16 cellular contexts compared by ENCODE assay signal in genomic region chr11:71302534-71302909, GRCh38. TPM values are rescaled to one million over a fixed set of nuclear protein-coding genes. Genes with fewer than 3 reads are reported as not detected.
"Had no signal": no experiment of that assay in that cellular context is flagged by ENCODE, and none has a peak within 500 bp of the region (broad histone marks: within the 10 kb centered on the region; RNA-seq: fewer than 3 reads in every experiment).

No MANE protein-coding gene starts in this region.

- H3K27ac Mint-ChIP-seq: activated CD8-positive, alpha-beta T cell treated with anti-CD3 and anti-CD28 coated beads for 36 hours; activated naive CD8-positive, alpha-beta T cell treated with anti-CD3 and anti-CD28 coated beads, Interleukin-2, amount 10 ng/mL, durations not matched to agents 7 days and 5 days; activated T-helper 2 cell treated with anti-CD3 and anti-CD28 coated beads, Interferon-gamma antibody, Interleukin-2, Interleukin-4, amounts not matched to agents 10 μg/mL and 5 μg/mL and 100 μg/mL, durations not matched to agents 14 hours and 24 hours and 36 hours; naive thymus-derived CD8-positive, alpha-beta T cell had no signal

- H3K27me3 ChIP-seq: body of pancreas, pancreas, transverse colon had no signal

- H3K9me3 Mint-ChIP-seq: activated CD8-positive, alpha-beta T cell treated with anti-CD3 and anti-CD28 coated beads for 36 hours; activated naive CD8-positive, alpha-beta T cell treated with anti-CD3 and anti-CD28 coated beads, Interleukin-2, amount 10 ng/mL, durations not matched to agents 7 days and 5 days; activated T-helper 2 cell treated with anti-CD3 and anti-CD28 coated beads, Interferon-gamma antibody, Interleukin-2, Interleukin-4, amounts not matched to agents 10 μg/mL and 5 μg/mL and 100 μg/mL, durations not matched to agents 14 hours and 24 hours and 36 hours had no signal

- H3K4me1 Mint-ChIP-seq: activated naive CD8-positive, alpha-beta T cell treated with anti-CD3 and anti-CD28 coated beads, Interleukin-2, amount 10 ng/mL, durations not matched to agents 7 days and 5 days had no signal

- H3K36me3 ChIP-seq: heart left ventricle, pancreas, transverse colon had no signal

- H3K36me3 Mint-ChIP-seq: activated naive CD8-positive, alpha-beta T cell treated with anti-CD3 and anti-CD28 coated beads, Interleukin-2, amount 10 ng/mL, durations not matched to agents 7 days and 5 days; naive thymus-derived CD8-positive, alpha-beta T cell had no signal

- H3K9me3 ChIP-seq: body of pancreas, heart left ventricle, pancreas, transverse colon had no signal

- H3K4me3 Mint-ChIP-seq: activated CD8-positive, alpha-beta T cell treated with anti-CD3 and anti-CD28 coated beads for 36 hours; activated naive CD8-positive, alpha-beta T cell treated with anti-CD3 and anti-CD28 coated beads, Interleukin-2, amount 10 ng/mL, durations not matched to agents 7 days and 5 days; naive thymus-derived CD8-positive, alpha-beta T cell had no signal

- ATAC-seq: activated CD8-positive, alpha-beta T cell treated with anti-CD3 and anti-CD28 coated beads for 36 hours; body of pancreas; heart left ventricle; naive thymus-derived CD8-positive, alpha-beta T cell; pancreas had no signal

- H3K4me3 ChIP-seq: body of pancreas, heart left ventricle, pancreas, transverse colon had no signal

- H3K4me1 ChIP-seq: heart left ventricle, transverse colon had no signal

- H3K27ac ChIP-seq: body of pancreas, heart left ventricle, pancreas, transverse colon had no signal

- DNase-seq: activated CD4-positive, alpha-beta T cell treated with anti-CD3 and anti-CD28 coated beads for 4 hours; activated CD8-positive, alpha-beta T cell treated with anti-CD3 and anti-CD28 coated beads for 36 hours; activated naive CD4-positive, alpha-beta T cell treated with Interleukin-2 at 50 U/mL for 16 hours; activated naive CD8-positive, alpha-beta T cell treated with anti-CD3 and anti-CD28 coated beads, Interleukin-2, amount 10 ng/mL, durations not matched to agents 7 days and 5 days; activated T-cell treated with anti-CD3 and anti-CD28 coated beads, Interleukin-2, amount 50 U/mL, for 1 hour; body of pancreas; caudate nucleus; heart left ventricle; kidney glomerular epithelial cell; naive thymus-derived CD8-positive, alpha-beta T cell; stimulated activated naive CD4-positive, alpha-beta T cell treated with Interleukin-2 at 50 U/mL for 16 hours; substantia nigra; transverse colon had no signal

RNA-seq across cellular contexts. Expression of gene SHANK2, which starts 50.1 kb away (rescaled TPM):
- total RNA-seq: activated CD8-positive, alpha-beta T cell treated with anti-CD3 and anti-CD28 coated beads for 36 hours; activated naive CD8-positive, alpha-beta T cell treated with anti-CD3 and anti-CD28 coated beads, Interleukin-2, amount 10 ng/mL, durations not matched to agents 7 days and 5 days; activated T-helper 2 cell treated with anti-CD3 and anti-CD28 coated beads, Interferon-gamma antibody, Interleukin-2, Interleukin-4, amounts not matched to agents 10 μg/mL and 5 μg/mL and 100 μg/mL, durations not matched to agents 14 hours and 24 hours and 36 hours; naive thymus-derived CD8-positive, alpha-beta T cell; T-helper 2 cell treated with Interferon-gamma antibody and Interleukin-4, amounts not matched to agents 100 ng/mL and 5 ng/mL, for 36 hours had no signal
- polyA plus RNA-seq: naive thymus-derived CD8-positive, alpha-beta T cell had no signal
